In genomic region chr22:31829505-31829904, GRCh38 we compare ENCODE assay signal across 1 cellular context.
TF ChIP-seq lines count a peak whose summit lies in the region.

No MANE protein-coding gene starts in this region.

TF ChIP-seq in IMR-90, 13 proteins besides CTCF, POLR2A, EP300 and RAD21 (continued from another document):
- TF ChIP-seq ELK1 (IDR thresholded peaks at IDR 0.05; ENCODE audit: borderline replicate concordance, low read depth, low read length) (no peak), BHLHE40 (IDR thresholded peaks at IDR 0.05; ENCODE audit: low read depth, low read length) (peak; percentile 83), NFE2L2 (IDR thresholded peaks at IDR 0.05; ENCODE audit: low read depth, low read length) (peak; percentile 62), RFX5 (IDR thresholded peaks at IDR 0.05; ENCODE audit: low read depth, low read length) (no peak), CHD1 (IDR thresholded peaks at IDR 0.05; ENCODE audit: low read depth, low read length) (peak; percentile 82), MAZ (IDR thresholded peaks at IDR 0.05; ENCODE audit: borderline replicate concordance, low read depth, low read length) (peak; percentile 80), MXI1 (IDR thresholded peaks at IDR 0.05; ENCODE audit: borderline replicate concordance, low read depth, low read length) (no peak), CEBPB (IDR thresholded peaks at IDR 0.05; ENCODE audit: low read depth, low read length) (0 out of 2 replicates have a peak, but pooled peaks have one; percentile 43), FOS (IDR thresholded peaks at IDR 0.05; ENCODE audit: low read depth, low read length) (peak; percentile 99), SMC3 (IDR thresholded peaks at IDR 0.05; ENCODE audit: low read depth, low read length) (no peak), USF2 (IDR thresholded peaks at IDR 0.05; ENCODE audit: low read depth, low read length) (no peak)
